In genomic region chr4:140569307-140569638, GRCh38 we compare ENCODE assay signal across 11 cellular contexts. TPM values are rescaled to one million over a fixed set of nuclear protein-coding genes. Genes with fewer than 3 reads are reported as not detected.
DNase-seq lines count a peak whose midpoint lies in the region; ATAC-seq and TF ChIP-seq lines count a peak whose summit lies in the region.
"Had no signal": no experiment of that assay in that cellular context is flagged by ENCODE, and none has a peak within 500 bp of the region (broad histone marks: within the 10 kb centered on the region; RNA-seq: fewer than 3 reads in every experiment).

No MANE protein-coding gene starts in this region.

- H3K27ac ChIP-seq in cardiac muscle cell (no peak overlapping the region), ectodermal cell (ENCODE audit: insufficient read depth, low read depth, low read length, poor library complexity, severe bottlenecking) (no peak overlapping the region)
- H3K27ac ChIP-seq: BLaER1 treated with 17β-estradiol and CSF1 and Interleukin-3, amounts not matched to agents 10 nM and 100 nM had no signal

- TF ChIP-seq CTCF in cardiac muscle cell (IDR thresholded peaks at IDR 0.05; ENCODE audit: low read depth, low read length) (no peak), type B pancreatic cell (conservative IDR thresholded peaks at IDR 0.05) (no peak)

- WGBS in ectodermal cell, 2 experiments: 56 to 57% methylated on average over 7 of the region's 7 CpGs

- no peaks in the 10 kb centered on the region for H3K9me3 ChIP-seq in cardiac muscle cell (ENCODE audit: low read depth)
- H3K9me3 ChIP-seq in ectodermal cell (ENCODE audit: control insufficient read depth, low read length): no peaks in the 10 kb centered on the region

- peaks cover 86% of the 10 kb centered on the region for H3K27me3 ChIP-seq in cardiac muscle cell
- H3K27me3 ChIP-seq in ectodermal cell (ENCODE audit: control insufficient read depth, insufficient read depth, low read length, poor library complexity, severe bottlenecking): peaks cover 70% of the 10 kb centered on the region

- DNase-seq in cardiac muscle cell (ENCODE audit: low read depth in 1 of 2, low spot score in 1 of 2) (no peak), left cardiac atrium (no peak), type B pancreatic cell (ENCODE audit: extremely low spot score, unreplicated experiment) (no peak), SKM-1 (lab: John Stamatoyannopoulos, UW; ENCODE audit: unreplicated experiment) (no peak), OCI-M2 (lab: John Stamatoyannopoulos, UW; ENCODE audit: unreplicated experiment) (no peak)
- DNase-seq in naive thymus-derived CD8-positive, alpha-beta T cell: no peak
- no peak for DNase-seq in stimulated activated CD4-positive, alpha-beta T cell treated with anti-CD3 and anti-CD28 coated beads, Interleukin-2, amount 100 ng/mL, for 48 hours

- no peak overlapping the region for H3K27ac Mint-ChIP-seq in naive thymus-derived CD8-positive, alpha-beta T cell
- H3K27ac Mint-ChIP-seq in type B pancreatic cell: no peak overlapping the region

- peak overlapping the region; percentile 66 to 93 (median 86) for H3K4me3 Mint-ChIP-seq in naive thymus-derived CD8-positive, alpha-beta T cell
- H3K4me3 Mint-ChIP-seq in type B pancreatic cell: peak overlapping the region; percentile 92

- ATAC-seq in left cardiac atrium: no peak
- no peak for ATAC-seq in naive thymus-derived CD8-positive, alpha-beta T cell

- H3K4me1 ChIP-seq in cardiac muscle cell (ENCODE audit: low read depth) (no peaks in the 10 kb centered on the region), ectodermal cell (ENCODE audit: control insufficient read depth, insufficient read depth, low read length) (peaks cover 12% of the 10 kb centered on the region)

- H3K4me3 ChIP-seq in cardiac muscle cell: peak overlapping the region; percentile 51
- H3K4me3 ChIP-seq in ectodermal cell (ENCODE audit: insufficient read depth, low read depth, low read length): peak overlapping the region; percentile 34
- H3K4me3 ChIP-seq: BLaER1 treated with 17β-estradiol and CSF1 and Interleukin-3, amounts not matched to agents 10 nM and 100 nM had no signal

- peaks cover 9 to 25% (median 22%) of the 10 kb centered on the region in 4 donors for H3K4me1 Mint-ChIP-seq in naive thymus-derived CD8-positive, alpha-beta T cell
- H3K4me1 Mint-ChIP-seq in type B pancreatic cell (ENCODE audit: unreplicated experiment): peaks cover 9% of the 10 kb centered on the region

- H3K36me3 Mint-ChIP-seq in naive thymus-derived CD8-positive, alpha-beta T cell: peaks cover 0 to 32% (median 11%) of the 10 kb centered on the region in 3 donors
- no peaks in the 10 kb centered on the region for H3K36me3 Mint-ChIP-seq in type B pancreatic cell

- POLR2A ChIA-PET in naive thymus-derived CD8-positive, alpha-beta T cell (lab: Charles Lee): no interaction called here

- H3K36me3 ChIP-seq in cardiac muscle cell: no peaks in the 10 kb centered on the region
- no peaks in the 10 kb centered on the region for H3K36me3 ChIP-seq in ectodermal cell (ENCODE audit: control insufficient read depth, insufficient read depth, low read length)
- H3K36me3 ChIP-seq: BLaER1 treated with 17β-estradiol and CSF1 and Interleukin-3, amounts not matched to agents 10 nM and 100 nM had no signal

- intact Hi-C loops in left cardiac atrium (cut with DNase I): no loop called here

- peaks cover 40 to 61% (median 43%) of the 10 kb centered on the region in 5 donors for H3K27me3 Mint-ChIP-seq in naive thymus-derived CD8-positive, alpha-beta T cell
- H3K27me3 Mint-ChIP-seq in type B pancreatic cell: peaks cover 39% of the 10 kb centered on the region

- H3K9me3 Mint-ChIP-seq in naive thymus-derived CD8-positive, alpha-beta T cell: peaks cover 0 to 20% (median 9%) of the 10 kb centered on the region in 9 donors
- peaks cover 8% of the 10 kb centered on the region for H3K9me3 Mint-ChIP-seq in type B pancreatic cell

RNA-seq across cellular contexts. Expression of gene UCP1, which starts 0.5 kb away (rescaled TPM):
- 0.21 TPM in 1 of 2 replicates, not detected in the other for total RNA-seq in cardiac muscle cell
- polyA plus RNA-seq in cardiac muscle cell: 0.11 and 0.12 TPM in 2 replicates
- total RNA-seq in left cardiac atrium: 1 to 10 TPM; 1.1 to 4.1 TPM
- not detected for polyA plus RNA-seq in ectodermal cell (2013, experiment 1 of 4)
- polyA plus RNA-seq in ectodermal cell (2013, experiment 2 of 4): not detected
- polyA plus RNA-seq in ectodermal cell (2013, experiment 3 of 4): not detected
- 0.16 TPM for polyA plus RNA-seq in ectodermal cell (2013, experiment 4 of 4)
- total RNA-seq in naive thymus-derived CD8-positive, alpha-beta T cell: not detected
- not detected for polyA plus RNA-seq in naive thymus-derived CD8-positive, alpha-beta T cell
- total RNA-seq in type B pancreatic cell (ENCODE audit: low replicate concordance): 0.41 TPM in 1 of 2 replicates, not detected in the other
- total RNA-seq: fibroblast of villous mesenchyme, M059J had no signal

RNA-seq across cellular contexts. Expression of gene ELMOD2, which starts 45.3 kb away (rescaled TPM):
- total RNA-seq in cardiac muscle cell (47.5 and 66.5 TPM in 2 replicates), left cardiac atrium (10 to 100 TPM; 16.3 to 18.6 TPM), type B pancreatic cell (ENCODE audit: low replicate concordance) (35.9 and 50.2 TPM in 2 replicates)
- 26.1 and 41.4 TPM in 2 replicates for polyA plus RNA-seq in cardiac muscle cell
- 50.0 TPM for polyA plus RNA-seq in ectodermal cell (2013, experiment 1 of 4)
- 62.5 TPM for polyA plus RNA-seq in ectodermal cell (2013, experiment 2 of 4)
- polyA plus RNA-seq in ectodermal cell (2013, experiment 3 of 4): 46.1 TPM
- 55.0 TPM for polyA plus RNA-seq in ectodermal cell (2013, experiment 4 of 4)
- total RNA-seq in naive thymus-derived CD8-positive, alpha-beta T cell: 10 to 100 TPM; 26.9 to 28.1 TPM
- 1 to 10 TPM; 5.2 to 9.1 (median 5.8) TPM for polyA plus RNA-seq in naive thymus-derived CD8-positive, alpha-beta T cell
